12 cellular contexts compared by ENCODE assay signal in the genomic region with DNA sequence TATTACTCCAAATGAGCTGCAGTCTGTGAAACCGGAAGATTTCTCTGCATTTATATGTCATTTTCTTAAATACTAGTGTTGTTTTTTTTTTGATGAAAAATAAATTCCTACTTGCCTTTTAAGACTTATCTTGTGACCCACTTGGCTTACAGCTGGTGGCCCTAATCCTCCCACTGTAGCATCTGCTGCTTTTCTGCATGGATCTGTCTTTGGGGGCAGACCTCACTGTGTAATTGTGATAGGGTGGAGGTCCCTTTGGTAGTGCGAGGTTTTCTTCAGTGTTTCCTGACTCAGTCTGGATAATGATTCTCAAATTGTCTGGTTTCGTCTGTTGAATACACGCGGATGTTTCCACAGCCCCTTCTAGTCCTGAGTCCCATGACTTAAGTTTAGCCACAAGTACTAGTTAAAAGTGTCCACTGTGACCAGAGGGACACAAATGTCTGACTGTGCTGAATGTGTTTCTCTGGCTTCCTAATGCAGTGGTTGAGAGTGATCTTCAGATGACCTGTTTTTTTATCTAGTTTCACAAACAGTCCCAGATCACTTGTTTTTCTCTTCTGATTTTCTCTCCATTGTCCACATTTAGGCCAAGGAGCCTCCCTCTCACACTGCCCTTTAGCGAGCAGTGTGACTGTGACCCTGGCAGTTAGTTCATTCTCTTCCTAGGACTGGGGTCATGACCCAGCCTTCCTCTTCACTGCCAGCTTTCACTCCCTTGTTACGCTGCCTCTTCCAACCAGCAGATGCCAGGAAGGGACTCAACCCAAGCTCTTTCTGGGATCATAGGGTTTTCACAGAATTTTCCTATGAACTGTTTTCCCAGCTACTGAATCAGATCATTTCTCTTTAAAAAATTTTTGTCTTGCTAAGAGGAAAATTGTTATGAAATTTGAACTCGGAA.
DNase-seq lines count a peak whose midpoint lies in the region; ATAC-seq and TF ChIP-seq lines count a peak whose summit lies in the region.
"Had no signal": no experiment of that assay in that cellular context is flagged by ENCODE, and none has a peak within 500 bp of the region (broad histone marks: within the 10 kb centered on the region; RNA-seq: fewer than 3 reads in every experiment).

No MANE protein-coding gene starts in this region.

- peak overlapping the region; percentile 20 for H3K27ac Mint-ChIP-seq in activated naive CD4-positive, alpha-beta T cell treated with anti-CD3 and anti-CD28 coated beads for 36 hours
- H3K27ac Mint-ChIP-seq in activated naive CD4-positive, alpha-beta T cell treated with anti-CD3 and anti-CD28 coated beads, Interleukin-2, amount 10 ng/mL, durations not matched to agents 7 days and 5 days = no peak overlapping the region
- H3K27ac Mint-ChIP-seq in nephron = peak overlapping the region; percentile 83 to 87 (median 84)

- H3K9me3 Mint-ChIP-seq in activated naive CD4-positive, alpha-beta T cell treated with anti-CD3 and anti-CD28 coated beads for 36 hours = no peaks in the 10 kb centered on the region
- no peaks in the 10 kb centered on the region for H3K9me3 Mint-ChIP-seq in activated naive CD4-positive, alpha-beta T cell treated with anti-CD3 and anti-CD28 coated beads, Interleukin-2, amount 10 ng/mL, durations not matched to agents 7 days and 5 days
- no peaks in the 10 kb centered on the region for H3K9me3 Mint-ChIP-seq in nephron

- H3K36me3 Mint-ChIP-seq in activated naive CD4-positive, alpha-beta T cell treated with anti-CD3 and anti-CD28 coated beads for 36 hours (ENCODE audit: low read depth) = peaks cover 2% of the 10 kb centered on the region
- H3K36me3 Mint-ChIP-seq in activated naive CD4-positive, alpha-beta T cell treated with anti-CD3 and anti-CD28 coated beads, Interleukin-2, amount 10 ng/mL, durations not matched to agents 7 days and 5 days = peaks cover 8% of the 10 kb centered on the region
- H3K36me3 Mint-ChIP-seq in nephron (ENCODE audit: low read depth) = no peaks in the 10 kb centered on the region

- no peaks in the 10 kb centered on the region for H3K9me3 ChIP-seq in upper lobe of right lung
- H3K9me3 ChIP-seq: HAP-1 had no signal

- H3K4me3 ChIP-seq in upper lobe of right lung = no peak overlapping the region
- H3K4me3 ChIP-seq: HAP-1, SK-N-MC had no signal

- H3K4me3 Mint-ChIP-seq in activated naive CD4-positive, alpha-beta T cell treated with anti-CD3 and anti-CD28 coated beads for 36 hours = no peak overlapping the region
- no peak overlapping the region for H3K4me3 Mint-ChIP-seq in activated naive CD4-positive, alpha-beta T cell treated with anti-CD3 and anti-CD28 coated beads, Interleukin-2, amount 10 ng/mL, durations not matched to agents 7 days and 5 days
- H3K4me3 Mint-ChIP-seq in nephron = peak overlapping the region; percentile 22 to 55 (median 36)

- H3K4me1 ChIP-seq in upper lobe of right lung = peaks cover 12% of the 10 kb centered on the region
- H3K4me1 ChIP-seq: HAP-1 had no signal

- peak; percentile 22 for ATAC-seq in upper lobe of right lung

- H3K36me3 ChIP-seq in upper lobe of right lung = no peaks in the 10 kb centered on the region
- H3K36me3 ChIP-seq: HAP-1 had no signal

- H3K27me3 Mint-ChIP-seq in activated naive CD4-positive, alpha-beta T cell treated with anti-CD3 and anti-CD28 coated beads for 36 hours (ENCODE audit: low read depth) = no peaks in the 10 kb centered on the region
- H3K27me3 Mint-ChIP-seq in activated naive CD4-positive, alpha-beta T cell treated with anti-CD3 and anti-CD28 coated beads, Interleukin-2, amount 10 ng/mL, durations not matched to agents 7 days and 5 days = no peaks in the 10 kb centered on the region
- peaks cover 5% of the 10 kb centered on the region for H3K27me3 Mint-ChIP-seq in nephron (ENCODE audit: low read depth)

- no peak overlapping the region for H3K27ac ChIP-seq in upper lobe of right lung

- peaks cover 54% of the 10 kb centered on the region for H3K4me1 Mint-ChIP-seq in activated naive CD4-positive, alpha-beta T cell treated with anti-CD3 and anti-CD28 coated beads for 36 hours (ENCODE audit: low read depth)
- peaks cover 71% of the 10 kb centered on the region for H3K4me1 Mint-ChIP-seq in activated naive CD4-positive, alpha-beta T cell treated with anti-CD3 and anti-CD28 coated beads, Interleukin-2, amount 10 ng/mL, durations not matched to agents 7 days and 5 days
- H3K4me1 Mint-ChIP-seq in nephron = peaks cover 59% of the 10 kb centered on the region

- CTCF ChIA-PET in activated naive CD4-positive, alpha-beta T cell treated with anti-CD3 and anti-CD28 coated beads for 36 hours (lab: Charles Lee) = interaction anchor here (0.6 kb wide), 1 partner anchor 142 kb away, joined by 4 read pairs; no protein-coding TSS in a partner anchor
- CTCF ChIA-PET in activated naive CD4-positive, alpha-beta T cell treated with anti-CD3 and anti-CD28 coated beads, Interleukin-2, amount 10 ng/mL, durations not matched to agents 7 days and 5 days (lab: Charles Lee) = no interaction called here

- no peak for TF ChIP-seq CTCF in nephron (IDR thresholded peaks at IDR 0.05; ENCODE audit: unreplicated experiment in 3 of 3)
- no peak for TF ChIP-seq CTCF in upper lobe of right lung (IDR thresholded peaks at IDR 0.05)

- no peaks in the 10 kb centered on the region for H3K27me3 ChIP-seq in upper lobe of right lung

- intact Hi-C loops in activated naive CD4-positive, alpha-beta T cell treated with anti-CD3 and anti-CD28 coated beads for 36 hours (cut with micrococcal nuclease) = no loop called here
- intact Hi-C loops in upper lobe of right lung (cut with DNase I) = no loop called here

- DNase-seq in activated naive CD4-positive, alpha-beta T cell treated with anti-CD3 and anti-CD28 coated beads for 36 hours = no peak
- no peak for DNase-seq in activated naive CD4-positive, alpha-beta T cell treated with anti-CD3 and anti-CD28 coated beads, Interleukin-2, amount 10 ng/mL, durations not matched to agents 7 days and 5 days
- DNase-seq in fibroblast of peridontal ligament (ENCODE audit: extremely low read depth) (peak; percentile 41), upper lobe of right lung (no peak), NCI-H2196 (lab: John Stamatoyannopoulos, UW; ENCODE audit: unreplicated experiment) (no peak), kidney tubule cell (ENCODE audit: low spot score) (no peak), AML-193 (lab: John Stamatoyannopoulos, UW) (no peak)
- DNase-seq: MM.1S, NCI-H510A treated with DMSO at 0.1 percent for 48 hours had no signal

Comparison
In these comparisons a context has a peak if more than half of its experiments do, and no peak if none do; other contexts are left out.
1. H3K4me3 Mint-ChIP-seq: peak in nephron (3 of 3); none in activated naive CD4-positive, alpha-beta T cell treated with anti-CD3 and anti-CD28 coated beads for 36 hours (single experiment) and activated naive CD4-positive, alpha-beta T cell treated with anti-CD3 and anti-CD28 coated beads, Interleukin-2, amount 10 ng/mL, durations not matched to agents 7 days and 5 days (single experiment).